18 cellular contexts compared by ENCODE assay signal in the genomic region with DNA sequence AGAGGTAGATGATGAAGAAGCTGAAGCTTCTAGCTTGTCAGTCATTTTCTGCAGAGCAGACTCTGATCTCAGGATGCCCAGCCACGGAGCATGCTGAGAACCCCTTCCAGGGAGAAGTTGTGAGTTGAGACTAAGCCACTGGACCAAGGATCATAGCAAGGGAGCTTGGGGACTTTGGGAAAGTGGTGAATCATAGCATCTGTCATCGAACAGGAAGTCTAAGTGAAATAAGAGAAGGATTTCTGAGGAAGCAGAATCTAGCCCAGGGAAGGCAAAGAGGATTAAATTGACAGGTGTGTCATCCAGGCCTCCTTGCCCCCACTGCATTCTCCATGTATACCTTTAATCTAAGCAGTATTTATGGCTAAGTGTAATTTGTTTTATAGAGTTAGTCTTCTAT.
A peak's percentile ranks its signal among the peaks of the same experiment; 100 is the strongest.
DNase-seq lines count a peak whose midpoint lies in the region; ATAC-seq lines count a peak whose summit lies in the region.
"Had no signal": no experiment of that assay in that cellular context is flagged by ENCODE, and none has a peak within 500 bp of the region (broad histone marks: within the 10 kb centered on the region; RNA-seq: fewer than 3 reads in every experiment).

No MANE protein-coding gene starts in this region.

- H3K27ac ChIP-seq in SJCRH30, result no peak overlapping the region
- H3K27ac ChIP-seq in substantia nigra (ENCODE audit: low read depth, low read length, poor library complexity, severe bottlenecking), result no peak overlapping the region
- H3K27ac ChIP-seq: 22Rv1, SJSA1 had no signal

- H3K27ac Mint-ChIP-seq in activated CD4-positive, alpha-beta T cell treated with anti-CD3 and anti-CD28 coated beads, Interleukin-2, amount 10 ng/mL, durations not matched to agents 24 days and 14 days, result no peak overlapping the region
- H3K27ac Mint-ChIP-seq: GM23338 had no signal

- H3K27me3 ChIP-seq in SJCRH30, result no peaks in the 10 kb centered on the region
- H3K27me3 ChIP-seq: SJSA1 had no signal

- no peaks in the 10 kb centered on the region for H3K27me3 Mint-ChIP-seq in activated CD4-positive, alpha-beta T cell treated with anti-CD3 and anti-CD28 coated beads, Interleukin-2, amount 10 ng/mL, durations not matched to agents 24 days and 14 days

- no peaks in the 10 kb centered on the region for H3K4me1 Mint-ChIP-seq in activated CD4-positive, alpha-beta T cell treated with anti-CD3 and anti-CD28 coated beads, Interleukin-2, amount 10 ng/mL, durations not matched to agents 24 days and 14 days
- H3K4me1 Mint-ChIP-seq: GM23338 had no signal

- intact Hi-C loops in activated CD4-positive, alpha-beta T cell treated with anti-CD3 and anti-CD28 coated beads, Interleukin-2, amount 10 ng/mL, durations not matched to agents 24 days and 14 days (cut with micrococcal nuclease), result no loop called here

- H3K4me1 ChIP-seq in SJCRH30, result peaks cover 30% of the 10 kb centered on the region
- H3K4me1 ChIP-seq: SJSA1 had no signal

- H3K4me3 Mint-ChIP-seq in activated CD4-positive, alpha-beta T cell treated with anti-CD3 and anti-CD28 coated beads, Interleukin-2, amount 10 ng/mL, durations not matched to agents 24 days and 14 days, result no peak overlapping the region
- H3K4me3 Mint-ChIP-seq: GM23338 had no signal

- no peaks in the 10 kb centered on the region for H3K36me3 Mint-ChIP-seq in activated CD4-positive, alpha-beta T cell treated with anti-CD3 and anti-CD28 coated beads, Interleukin-2, amount 10 ng/mL, durations not matched to agents 24 days and 14 days (ENCODE audit: low read depth)

- no peaks in the 10 kb centered on the region for H3K9me3 Mint-ChIP-seq in activated CD4-positive, alpha-beta T cell treated with anti-CD3 and anti-CD28 coated beads, Interleukin-2, amount 10 ng/mL, durations not matched to agents 24 days and 14 days
- H3K9me3 Mint-ChIP-seq: GM23338 had no signal

- ATAC-seq in GM18909 (IDR thresholded peaks at IDR 0.05; ENCODE audit: poor library complexity, unreplicated experiment) (no peak), HG03457 (IDR thresholded peaks at IDR 0.05; ENCODE audit: unreplicated experiment) (no peak)
- ATAC-seq: GM12878, GM23338 had no signal

- no peak overlapping the region for H3K4me3 ChIP-seq in SJCRH30
- H3K4me3 ChIP-seq: GM12878, GM23338, SJSA1 had no signal

- 0 out of 2 replicates have a peak, but pooled peaks cover 3% of the 10 kb centered on the region for H3K9me3 ChIP-seq in SJCRH30 (replicated peaks)
- H3K9me3 ChIP-seq: SJSA1 had no signal

- no peaks in the 10 kb centered on the region for H3K36me3 ChIP-seq in SJCRH30
- H3K36me3 ChIP-seq: SJSA1 had no signal

- DNase-seq in NCI-H2107 (lab: John Stamatoyannopoulos, UW) (peak; percentile 5), NCI-H2107 treated with DMSO at 0.1 percent for 48 hours (lab: John Stamatoyannopoulos, UW; ENCODE audit: unreplicated experiment) (no peak), SJCRH30 (peak; percentile 49 to 84), myocyte (ENCODE audit: low read depth) (peak; percentile 87), substantia nigra (lab: John Stamatoyannopoulos, UW) (no peak)
- DNase-seq in activated CD4-positive, alpha-beta T cell treated with anti-CD3 and anti-CD28 coated beads, Interleukin-2, amount 10 ng/mL, durations not matched to agents 24 days and 14 days, result no peak
- DNase-seq: DMS 273 treated with DMSO at 0.1 percent for 48 hours, HCEC 1CT, NCI-H1105 treated with DMSO at 0.1 percent for 48 hours, NCI-H1694, NCI-H2081 treated with DMSO at 0.1 percent for 48 hours, NCI-H510A had no signal

Comparison
In these comparisons a context has a peak if more than half of its experiments do, and no peak if none do; other contexts are left out.
1. DNase-seq: peak in NCI-H2107 (single experiment), SJCRH30 (2 of 2) and myocyte (single experiment); none in NCI-H2107 treated with DMSO at 0.1 percent for 48 hours (single experiment), substantia nigra (0 of 49) and activated CD4-positive, alpha-beta T cell treated with anti-CD3 and anti-CD28 coated beads, Interleukin-2, amount 10 ng/mL, durations not matched to agents 24 days and 14 days (single experiment).